ENCODE assay signal across 9 cellular contexts in genomic region chr17:7440113-7440822, GRCh38. TPM values are rescaled to one million over a fixed set of nuclear protein-coding genes. Genes with fewer than 3 reads are reported as not detected.
A peak's percentile ranks its signal among the peaks of the same experiment; 100 is the strongest.
DNase-seq lines count a peak whose midpoint lies in the region; ATAC-seq and TF ChIP-seq lines count a peak whose summit lies in the region.
"Had no signal": no experiment of that assay in that cellular context is flagged by ENCODE, and none has a peak within 500 bp of the region (broad histone marks: within the 10 kb centered on the region; RNA-seq: fewer than 3 reads in every experiment).

No MANE protein-coding gene starts in this region.

- TF ChIP-seq CTCF in GM10248 (IDR thresholded peaks at IDR 0.05; ENCODE audit: control extremely low read depth, extremely low read depth, low read depth, missing control alignments) (no peak), right atrium auricular region (IDR thresholded peaks at IDR 0.05) (no peak), gastrocnemius medialis (IDR thresholded peaks at IDR 0.05 in 4 of 5, conservative IDR thresholded peaks at IDR 0.05 in 1 of 5) (no peak)

- no peaks in the 10 kb centered on the region for H3K36me3 ChIP-seq in right atrium auricular region
- no peaks in the 10 kb centered on the region for H3K36me3 ChIP-seq in gastrocnemius medialis

- H3K4me1 ChIP-seq in right atrium auricular region (peaks cover 0 to 67% of the 10 kb centered on the region in 2 donors), gastrocnemius medialis (peaks cover 48 to 72% of the 10 kb centered on the region in 2 donors)

- H3K27ac ChIP-seq in right atrium auricular region (peak overlapping the region; percentile 83 to 84), gastrocnemius medialis (peak overlapping the region; percentile 44 to 100 (median 88))

- peak overlapping the region; percentile 32 to 56 for H3K4me3 ChIP-seq in right atrium auricular region
- peak overlapping the region; percentile 55 to 82 (median 62) for H3K4me3 ChIP-seq in gastrocnemius medialis

- in situ Hi-C loops in gastrocnemius medialis (cut with MboI; ENCODE audit: low sequenced_read_pairs in 4 of 4) = loop anchor here in 2 of 4 donors (5.0 to 25.0 kb wide), 2 partner anchors 37 to 122 kb away; partner anchors contain the start of genes SENP3 (in 1 of the 2), TNFSF13 (in 1 of the 2) and ZBTB4 (in 1 of the 2)

- H3K9me3 ChIP-seq in right atrium auricular region = no peaks in the 10 kb centered on the region
- H3K9me3 ChIP-seq in gastrocnemius medialis = no peaks in the 10 kb centered on the region

- DNase-seq in GM10248 (ENCODE audit: extremely low spot score) (peak; percentile 76), NCI-H345 (lab: John Stamatoyannopoulos, UW) (peak; percentile 21), right atrium auricular region (ENCODE audit: low spot score) (peak; percentile 63), gastrocnemius medialis (peak; percentile 61 to 77), NCI-H187 treated with DMSO at 0.1 percent for 48 hours (lab: John Stamatoyannopoulos, UW) (no peak)

- peak in 1 of 2 donors; percentile 7 for ATAC-seq in gastrocnemius medialis
- ATAC-seq in HG02623 (IDR thresholded peaks at IDR 0.05; ENCODE audit: unreplicated experiment) = no peak
- ATAC-seq in HG02571 (IDR thresholded peaks at IDR 0.05; ENCODE audit: unreplicated experiment) = no peak

- peaks cover 40% of the 10 kb centered on the region for H3K4me1 Mint-ChIP-seq in activated naive CD4-positive, alpha-beta T cell treated with anti-CD3 and anti-CD28 coated beads, Interleukin-2, amount 50 U/mL, for 24 hours

- H3K27me3 Mint-ChIP-seq in activated naive CD4-positive, alpha-beta T cell treated with anti-CD3 and anti-CD28 coated beads, Interleukin-2, amount 50 U/mL, for 24 hours = peaks cover 29% of the 10 kb centered on the region

- H3K4me3 Mint-ChIP-seq in activated naive CD4-positive, alpha-beta T cell treated with anti-CD3 and anti-CD28 coated beads, Interleukin-2, amount 50 U/mL, for 24 hours = peak overlapping the region; percentile 82

- no peak for TF ChIP-seq POLR2A in gastrocnemius medialis (IDR thresholded peaks at IDR 0.05)

- peaks cover 0 to 9% of the 10 kb centered on the region in 2 donors for H3K27me3 ChIP-seq in right atrium auricular region
- H3K27me3 ChIP-seq in gastrocnemius medialis = peaks cover 0 to 4% (median 0%) of the 10 kb centered on the region in 3 donors

- CTCF ChIA-PET in GM10248 (lab: Yijun Ruan, JAX) = interaction anchor here (0.9 to 4.5 kb wide), 8 partner anchors 12 to 120 kb away, joined by 3 to 20 read pairs (median 3); partner anchors contain the start of genes SENP3, SPEM1 and SPEM2

- intact Hi-C loops in gastrocnemius medialis (cut with DNase I; ENCODE audit: low total_unique reads) = no loop called here

- peak overlapping the region; percentile 35 for H3K27ac Mint-ChIP-seq in activated naive CD4-positive, alpha-beta T cell treated with anti-CD3 and anti-CD28 coated beads, Interleukin-2, amount 50 U/mL, for 24 hours

- H3K36me3 Mint-ChIP-seq in activated naive CD4-positive, alpha-beta T cell treated with anti-CD3 and anti-CD28 coated beads, Interleukin-2, amount 50 U/mL, for 24 hours = no peaks in the 10 kb centered on the region

- POLR2A ChIA-PET in GM10248 (lab: Yijun Ruan, JAX) = interaction anchor here (0.9 to 2.1 kb wide), 4 partner anchors 10 to 45 kb away, joined by 4 to 12 read pairs (median 6); partner anchors contain the start of gene POLR2A

- no peaks in the 10 kb centered on the region for H3K9me3 Mint-ChIP-seq in activated naive CD4-positive, alpha-beta T cell treated with anti-CD3 and anti-CD28 coated beads, Interleukin-2, amount 50 U/mL, for 24 hours

RNA-seq across cellular contexts. Expression of gene FGF11, which starts 1.0 kb away (rescaled TPM):
- total RNA-seq in right atrium auricular region (10 to 100 TPM; 18.6 to 20.9 TPM), gastrocnemius medialis (1 to 10 TPM; 1.2 to 7.4 (median 4.1) TPM)

RNA-seq across cellular contexts. Expression of gene CHRNB1, which starts 4.6 kb away (rescaled TPM):
- total RNA-seq in right atrium auricular region = 10 to 100 TPM; 15.8 to 19.0 TPM
- total RNA-seq in gastrocnemius medialis = 100 to 1,000 TPM in 2 of 4 donors, 10 to 100 TPM in 2; 82.3 to 202 (median 101) TPM

RNA-seq across cellular contexts. Expression of gene TMEM102, which starts 5.0 kb away (rescaled TPM):
- total RNA-seq in right atrium auricular region (1 to 10 TPM; 3.7 to 5.6 TPM), gastrocnemius medialis (1 to 10 TPM in 3 of 4 donors, under 1 TPM in 1; 0.92 to 3.9 (median 2.3) TPM)

RNA-seq across cellular contexts. Expression of gene SPEM3, which starts 11.6 kb away (rescaled TPM):
- total RNA-seq in right atrium auricular region (not detected), gastrocnemius medialis (not detected)
- total RNA-seq: T-helper 1 cell treated with Interleukin-12 subunit alpha and Interleukin-12 subunit beta and Interleukin-4 antibody, amounts not matched to agents 30 ng/mL and 1 ng/mL, for 36 hours had no signal

RNA-seq across cellular contexts. Expression of gene SPEM2, which starts 14.9 kb away (rescaled TPM):
- total RNA-seq in right atrium auricular region (not detected), gastrocnemius medialis (not detected)
- total RNA-seq: T-helper 1 cell treated with Interleukin-12 subunit alpha and Interleukin-12 subunit beta and Interleukin-4 antibody, amounts not matched to agents 30 ng/mL and 1 ng/mL, for 36 hours had no signal

Comparison
In these comparisons a context has a peak if more than half of its experiments do, and no peak if none do; other contexts are left out.
1. RNA of gene CHRNB1, which starts 4.6 kb away (total RNA-seq): 82.3 to 202 TPM in gastrocnemius medialis; 15.8 to 19.0 TPM in right atrium auricular region; every median in the first group is over 4 times any median in the second.